In the genomic region with DNA sequence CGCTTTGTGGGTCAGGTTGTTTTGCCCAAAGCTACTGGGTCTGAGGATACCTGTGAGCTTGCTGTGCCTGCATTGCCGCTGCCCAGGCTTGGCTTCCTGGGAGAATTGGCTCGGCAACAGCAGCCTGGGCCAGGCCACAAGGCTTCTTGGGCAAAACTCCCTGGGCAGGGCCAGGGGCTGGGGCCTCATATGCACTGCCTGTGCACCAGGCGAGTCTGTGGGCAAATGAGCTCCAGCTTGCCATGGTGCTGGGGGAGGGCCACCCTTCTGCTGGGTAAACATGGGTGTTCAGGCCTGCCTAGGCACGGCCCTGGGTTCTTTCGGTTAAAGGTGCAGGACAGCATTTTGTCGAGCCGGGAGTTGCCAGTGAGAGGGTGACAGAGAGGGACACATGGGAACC, we compare ENCODE assay signal across 1 cellular context.
TF ChIP-seq lines count a peak whose summit lies in the region.

No MANE protein-coding gene starts in this region.

TF ChIP-seq in K562, 482 proteins besides CTCF, POLR2A, EP300 and RAD21:
- TF ChIP-seq POLR2B (IDR thresholded peaks at IDR 0.05; ENCODE audit: low read depth, partially characterized antibody), result no peak
- no peak for TF ChIP-seq SRSF7 (optimal IDR thresholded peaks at IDR 0.05; ENCODE audit: low read depth, low read length)
- TF ChIP-seq POLR2G (IDR thresholded peaks at IDR 0.05; ENCODE audit: low read depth, low read length), result 0 out of 2 replicates have a peak, but pooled peaks have one; percentile 20
